19 cellular contexts compared by ENCODE assay signal in the genomic region with DNA sequence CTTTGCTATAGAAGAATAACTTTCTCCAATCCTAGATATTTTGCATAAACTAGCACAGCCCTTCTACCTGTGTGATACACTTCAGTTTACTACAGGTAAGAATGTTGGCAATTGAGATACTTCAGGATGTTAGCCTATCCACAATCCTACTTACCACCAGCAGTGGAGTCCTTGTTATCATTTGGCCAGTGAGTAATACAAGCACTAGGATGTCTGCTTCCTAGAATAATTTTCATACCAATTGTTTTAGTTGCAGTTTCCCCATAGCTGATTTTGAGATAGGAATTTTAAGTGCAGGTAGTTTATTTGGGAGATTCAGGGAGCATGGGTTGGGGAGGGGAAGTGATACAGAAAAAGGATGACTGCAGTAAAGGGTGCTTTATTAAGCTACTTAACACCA.
"Had no signal": no experiment of that assay in that cellular context is flagged by ENCODE, and none has a peak within 500 bp of the region (broad histone marks: within the 10 kb centered on the region; RNA-seq: fewer than 3 reads in every experiment).

No MANE protein-coding gene starts in this region.

- H3K4me2 ChIP-seq: neural progenitor cell had no signal

- H3K79me2 ChIP-seq: parathyroid adenoma had no signal

- DNase-seq: colonic mucosa; effector CD8-positive, alpha-beta T cell; endodermal cell; gastrocnemius medialis; head of caudate nucleus; kidney; mesenchymal stem cell; naive thymus-derived CD4-positive, alpha-beta T cell; right lobe of liver; small intestine; stimulated activated CD4-positive, alpha-beta T cell treated with anti-CD3 and anti-CD28 coated beads, Interleukin-15, amount 100 ng/mL, for 24 hours; stimulated activated CD4-positive, alpha-beta T cell treated with anti-CD3 and anti-CD28 coated beads, Interleukin-2, amount 100 ng/mL, for 48 hours; stimulated activated naive B cell treated with anti-CD40 and anti-IgM and Interleukin-4, amounts not matched to agents 10 μg/mL and 1 μg/mL and 100 μg/mL, for 72 hours; transverse colon had no signal

- H3K4me1 ChIP-seq: colonic mucosa, esophagus muscularis mucosa, gastrocnemius medialis, neural progenitor cell, parathyroid adenoma, right lobe of liver, transverse colon had no signal

- H3K9ac ChIP-seq: neural progenitor cell, parathyroid adenoma had no signal

- ATAC-seq: gastrocnemius medialis; left lobe of liver; naive thymus-derived CD4-positive, alpha-beta T cell; right lobe of liver; stimulated activated naive B cell treated with anti-CD40 and anti-IgM and Interleukin-4, amounts not matched to agents 10 μg/mL and 1 μg/mL and 100 μg/mL, for 72 hours had no signal

- H3K36me3 ChIP-seq: colonic mucosa, esophagus muscularis mucosa, gastrocnemius medialis, neural progenitor cell, right lobe of liver, transverse colon had no signal

- H3K4me3 ChIP-seq: colonic mucosa, esophagus muscularis mucosa, gastrocnemius medialis, lung, neural progenitor cell, right lobe of liver, transverse colon had no signal

- H3K9me3 ChIP-seq: colonic mucosa, esophagus muscularis mucosa, gastrocnemius medialis, right lobe of liver, transverse colon had no signal

- H2AFZ ChIP-seq: neural progenitor cell, parathyroid adenoma had no signal

- H3K27me3 ChIP-seq: colonic mucosa, esophagus muscularis mucosa, gastrocnemius medialis, neural progenitor cell, right lobe of liver, transverse colon had no signal

- H3K27ac ChIP-seq: colonic mucosa, esophagus muscularis mucosa, gastrocnemius medialis, neural progenitor cell, parathyroid adenoma, right lobe of liver, transverse colon had no signal
